ENCODE assay signal across 8 cellular contexts in genomic region chr3:12868039-12869024, GRCh38. TPM values are rescaled to one million over a fixed set of nuclear protein-coding genes. Genes with fewer than 3 reads are reported as not detected.
DNase-seq lines count a peak whose midpoint lies in the region; ATAC-seq and TF ChIP-seq lines count a peak whose summit lies in the region.

No MANE protein-coding gene starts in this region.

- no peaks in the 10 kb centered on the region for H3K9me2 ChIP-seq in OCI-LY1 (ENCODE audit: low read depth, low read length)

- peak overlapping the region in 3 of 8 donors; percentile 10 to 63 (median 25) for H3K27ac Mint-ChIP-seq in CD8-positive, alpha-beta memory T cell
- peak overlapping the region; percentile 2 for H3K27ac Mint-ChIP-seq in stimulated activated memory B cell treated with anti-CD40 and anti-IgM and Interleukin-4, amounts not matched to agents 10 μg/mL and 1 μg/mL and 100 μg/mL, for 72 hours

- H3K36me3 ChIP-seq in CD8-positive, alpha-beta memory T cell (ENCODE audit: insufficient read depth, low read length), result no peaks in the 10 kb centered on the region
- H3K36me3 ChIP-seq in OCI-LY1 (ENCODE audit: insufficient read depth, low read length) (no peaks in the 10 kb centered on the region; the same call in 1 of the 2 replicates), mucosa of stomach (ENCODE audit: control insufficient read depth, insufficient read depth, low read length) (no peaks in the 10 kb centered on the region)

- H3K27me3 Mint-ChIP-seq in CD8-positive, alpha-beta memory T cell, result peaks cover 11 to 20% of the 10 kb centered on the region in 2 donors
- H3K27me3 Mint-ChIP-seq in stimulated activated memory B cell treated with anti-CD40 and anti-IgM and Interleukin-4, amounts not matched to agents 10 μg/mL and 1 μg/mL and 100 μg/mL, for 72 hours, result no peaks in the 10 kb centered on the region

- peak overlapping the region; percentile 75 for H3K4me3 ChIP-seq in CD8-positive, alpha-beta memory T cell (ENCODE audit: low read length)
- H3K4me3 ChIP-seq in OCI-LY1 (ENCODE audit: low read depth, low read length, poor library complexity, severe bottlenecking) (peak overlapping the region; percentile 29), mucosa of stomach (ENCODE audit: low read length) (peak overlapping the region; percentile 20)

- TF ChIP-seq CTCF in GM20000 (IDR thresholded peaks at IDR 0.05; ENCODE audit: extremely low read depth, missing control alignments) (peak; percentile 94), OCI-LY1 (IDR thresholded peaks at IDR 0.05; ENCODE audit: low read length) (peak; percentile 82)

- CTCF ChIA-PET in CD8-positive, alpha-beta memory T cell (lab: Charles Lee), result interaction anchor here (0.8 to 3.8 kb wide), 12 partner anchors 10 to 223 kb away, joined by 3 to 23 read pairs (median 4); partner anchors contain the start of gene RPL32

- no peaks in the 10 kb centered on the region for H3K9me3 ChIP-seq in CD8-positive, alpha-beta memory T cell (ENCODE audit: low read length)
- 0 out of 2 replicates have a peak, but pooled peaks cover 3% of the 10 kb centered on the region for H3K9me3 ChIP-seq in OCI-LY1 (ENCODE audit: low read length)
- H3K9me3 ChIP-seq in mucosa of stomach (ENCODE audit: control insufficient read depth, low read length), result no peaks in the 10 kb centered on the region

- H2AFZ ChIP-seq in OCI-LY1 (ENCODE audit: low read length), result no peak overlapping the region

- peaks cover 0 to 5% (median 0%) of the 10 kb centered on the region in 3 donors for H3K36me3 Mint-ChIP-seq in CD8-positive, alpha-beta memory T cell
- H3K36me3 Mint-ChIP-seq in stimulated activated memory B cell treated with anti-CD40 and anti-IgM and Interleukin-4, amounts not matched to agents 10 μg/mL and 1 μg/mL and 100 μg/mL, for 72 hours, result no peaks in the 10 kb centered on the region

- H3K4me1 Mint-ChIP-seq in CD8-positive, alpha-beta memory T cell, result peaks cover 17 to 30% (median 20%) of the 10 kb centered on the region in 3 donors
- peaks cover 33% of the 10 kb centered on the region for H3K4me1 Mint-ChIP-seq in stimulated activated memory B cell treated with anti-CD40 and anti-IgM and Interleukin-4, amounts not matched to agents 10 μg/mL and 1 μg/mL and 100 μg/mL, for 72 hours

- H3K27me3 ChIP-seq in CD8-positive, alpha-beta memory T cell (ENCODE audit: insufficient read depth, low read length, poor library complexity, severe bottlenecking), result no peaks in the 10 kb centered on the region
- H3K27me3 ChIP-seq in OCI-LY1 (ENCODE audit: insufficient read depth, low read length), result peaks cover 18% of the 10 kb centered on the region; the same call in 1 of the 2 replicates
- peaks cover 10% of the 10 kb centered on the region for H3K27me3 ChIP-seq in mucosa of stomach (ENCODE audit: control insufficient read depth, insufficient read depth, low read length)

- peak; percentile 45 to 69 (median 49) for DNase-seq in CD8-positive, alpha-beta memory T cell
- DNase-seq in GM20000 (ENCODE audit: low spot score) (peak; percentile 80), HUDEP-2 (lab: John Stamatoyannopoulos, UW; ENCODE audit: unreplicated experiment in 76 of 76) (peak in 73 of 76 experiments; percentile 21 to 86 (median 64)), activated T-cell treated with anti-CD3 and anti-CD28 coated beads for 4 hours (peak; percentile 39)

- H3F3A ChIP-seq in OCI-LY1 (ENCODE audit: insufficient read depth, low read length), result no peaks in the 10 kb centered on the region

- peak; percentile 86 for ATAC-seq in esophagus mucosa
- ATAC-seq in stimulated activated memory B cell treated with anti-CD40 and anti-IgM and Interleukin-4, amounts not matched to agents 10 μg/mL and 1 μg/mL and 100 μg/mL, for 72 hours, result peak; percentile 70

- H4K20me1 ChIP-seq in OCI-LY1 (ENCODE audit: insufficient read depth, low read length), result no peaks in the 10 kb centered on the region

- peak overlapping the region; percentile 31 for H3K27ac ChIP-seq in CD8-positive, alpha-beta memory T cell (ENCODE audit: low read depth, low read length)
- H3K27ac ChIP-seq in OCI-LY1 (ENCODE audit: low read depth, low read length, poor library complexity, severe bottlenecking), result no peak overlapping the region

- H3K79me2 ChIP-seq in OCI-LY1 (ENCODE audit: insufficient read depth, low read length), result no peaks in the 10 kb centered on the region

- peak overlapping the region; percentile 63 for H3K4me2 ChIP-seq in OCI-LY1 (ENCODE audit: low read length)

- peaks cover 4% of the 10 kb centered on the region for H3K4me1 ChIP-seq in CD8-positive, alpha-beta memory T cell (ENCODE audit: insufficient read depth, low read length)
- H3K4me1 ChIP-seq in OCI-LY1 (ENCODE audit: insufficient read depth, low read length, severe bottlenecking) (no peaks in the 10 kb centered on the region), mucosa of stomach (ENCODE audit: control insufficient read depth, insufficient read depth, low read length) (peaks cover 13% of the 10 kb centered on the region)

- peaks cover 0 to 6% (median 5%) of the 10 kb centered on the region in 5 donors for H3K9me3 Mint-ChIP-seq in CD8-positive, alpha-beta memory T cell
- H3K9me3 Mint-ChIP-seq in stimulated activated memory B cell treated with anti-CD40 and anti-IgM and Interleukin-4, amounts not matched to agents 10 μg/mL and 1 μg/mL and 100 μg/mL, for 72 hours, result peaks cover 5% of the 10 kb centered on the region

- no peak overlapping the region for H3K9ac ChIP-seq in OCI-LY1 (ENCODE audit: low read length)
- H3K9ac ChIP-seq in mucosa of stomach (ENCODE audit: low read length), result no peak overlapping the region

- peak overlapping the region; percentile 42 to 91 (median 81) for H3K4me3 Mint-ChIP-seq in CD8-positive, alpha-beta memory T cell
- H3K4me3 Mint-ChIP-seq in stimulated activated memory B cell treated with anti-CD40 and anti-IgM and Interleukin-4, amounts not matched to agents 10 μg/mL and 1 μg/mL and 100 μg/mL, for 72 hours, result peak overlapping the region; percentile 74

- POLR2A ChIA-PET in CD8-positive, alpha-beta memory T cell (lab: Charles Lee), result no interaction called here

RNA-seq across cellular contexts. Expression of gene RPL32, which starts 27.0 kb away (rescaled TPM):
- total RNA-seq in CD8-positive, alpha-beta memory T cell, result 1,000 to 10,000 TPM; 2,528 to 2,642 TPM
- 2,743 TPM for polyA plus RNA-seq in CD8-positive, alpha-beta memory T cell
- 1,705 TPM for total RNA-seq in esophagus mucosa

Comparison
In these comparisons a context has a peak if more than half of its experiments do, and no peak if none do; other contexts are left out.
1. H3K4me3 ChIP-seq: peak in every context shown above with its lines; median percentile 75 in CD8-positive, alpha-beta memory T cell; 29 in OCI-LY1; 20 in mucosa of stomach.